8 cellular contexts compared by ENCODE assay signal in genomic region chr7:114889646-114890285, GRCh38. TPM values are rescaled to one million over a fixed set of nuclear protein-coding genes. Genes with fewer than 3 reads are reported as not detected.
A peak's percentile ranks its signal among the peaks of the same experiment; 100 is the strongest.
DNase-seq lines count a peak whose midpoint lies in the region; ATAC-seq lines count a peak whose summit lies in the region.

No MANE protein-coding gene starts in this region.

- H3K9me3 Mint-ChIP-seq in activated naive CD4-positive, alpha-beta T cell treated with anti-CD3 and anti-CD28 coated beads, Interleukin-2, amount 50 U/mL, for 24 hours: peaks cover 15% of the 10 kb centered on the region
- H3K9me3 Mint-ChIP-seq in activated naive CD8-positive, alpha-beta T cell (ENCODE audit: low read depth): peaks cover 4% of the 10 kb centered on the region

- H3K4me1 ChIP-seq in mesodermal cell (ENCODE audit: control insufficient read depth, insufficient read depth, low read length, poor library complexity, severe bottlenecking): peaks cover 7% of the 10 kb centered on the region

- H3K27me3 Mint-ChIP-seq in activated naive CD4-positive, alpha-beta T cell treated with anti-CD3 and anti-CD28 coated beads, Interleukin-2, amount 50 U/mL, for 24 hours: no peaks in the 10 kb centered on the region
- no peaks in the 10 kb centered on the region for H3K27me3 Mint-ChIP-seq in activated naive CD8-positive, alpha-beta T cell

- no peak overlapping the region for H3K4me3 ChIP-seq in mesodermal cell (ENCODE audit: extremely low read depth, insufficient read depth, low read length, poor library complexity, severe bottlenecking)

- peaks cover 51% of the 10 kb centered on the region for H3K4me1 Mint-ChIP-seq in activated naive CD4-positive, alpha-beta T cell treated with anti-CD3 and anti-CD28 coated beads, Interleukin-2, amount 50 U/mL, for 24 hours
- H3K4me1 Mint-ChIP-seq in activated naive CD8-positive, alpha-beta T cell (ENCODE audit: low read depth): peaks cover 36% of the 10 kb centered on the region

- WGBS in mesodermal cell (ENCODE audit: insufficient coverage in 2 of 2), 2 experiments: 42 to 69% methylated on average over 2 of the region's 3 CpGs

- no peak for DNase-seq in activated naive CD4-positive, alpha-beta T cell treated with Interleukin-2 at 50 U/mL for 16 hours
- no peak for DNase-seq in DMS 273 treated with DMSO at 0.1 percent for 48 hours (lab: John Stamatoyannopoulos, UW)

- peaks cover 10% of the 10 kb centered on the region for H3K9me3 ChIP-seq in mesodermal cell (ENCODE audit: control insufficient read depth, low read length)

- H3K36me3 ChIP-seq in mesodermal cell (ENCODE audit: control insufficient read depth, insufficient read depth, low read length): no peaks in the 10 kb centered on the region

- H3K27ac Mint-ChIP-seq in activated naive CD4-positive, alpha-beta T cell treated with anti-CD3 and anti-CD28 coated beads, Interleukin-2, amount 50 U/mL, for 24 hours: peak overlapping the region; percentile 96
- peak overlapping the region; percentile 97 for H3K27ac Mint-ChIP-seq in activated naive CD8-positive, alpha-beta T cell

- no peaks in the 10 kb centered on the region for H3K36me3 Mint-ChIP-seq in activated naive CD4-positive, alpha-beta T cell treated with anti-CD3 and anti-CD28 coated beads, Interleukin-2, amount 50 U/mL, for 24 hours
- no peaks in the 10 kb centered on the region for H3K36me3 Mint-ChIP-seq in activated naive CD8-positive, alpha-beta T cell

- peak overlapping the region; percentile 74 for H3K27ac ChIP-seq in mesodermal cell (ENCODE audit: low read depth, low read length, severe bottlenecking)

- peak overlapping the region; percentile 42 for H3K4me3 Mint-ChIP-seq in activated naive CD4-positive, alpha-beta T cell treated with anti-CD3 and anti-CD28 coated beads, Interleukin-2, amount 50 U/mL, for 24 hours
- H3K4me3 Mint-ChIP-seq in activated naive CD8-positive, alpha-beta T cell: peak overlapping the region; percentile 60

- ATAC-seq in HG03571 (IDR thresholded peaks at IDR 0.05; ENCODE audit: unreplicated experiment) (peak; percentile 71), GM21737 (IDR thresholded peaks at IDR 0.05; ENCODE audit: unreplicated experiment) (no peak), HG03469 (IDR thresholded peaks at IDR 0.05; ENCODE audit: unreplicated experiment) (no peak)

RNA-seq across cellular contexts. Expression of gene MDFIC, which starts 32.1 kb away (rescaled TPM):
- 47.7 TPM for polyA plus RNA-seq in mesodermal cell (2013, experiment 1 of 2)
- 42.0 TPM for polyA plus RNA-seq in mesodermal cell (2013, experiment 2 of 2)
